1 cellular context compared by ENCODE assay signal in the genomic region with DNA sequence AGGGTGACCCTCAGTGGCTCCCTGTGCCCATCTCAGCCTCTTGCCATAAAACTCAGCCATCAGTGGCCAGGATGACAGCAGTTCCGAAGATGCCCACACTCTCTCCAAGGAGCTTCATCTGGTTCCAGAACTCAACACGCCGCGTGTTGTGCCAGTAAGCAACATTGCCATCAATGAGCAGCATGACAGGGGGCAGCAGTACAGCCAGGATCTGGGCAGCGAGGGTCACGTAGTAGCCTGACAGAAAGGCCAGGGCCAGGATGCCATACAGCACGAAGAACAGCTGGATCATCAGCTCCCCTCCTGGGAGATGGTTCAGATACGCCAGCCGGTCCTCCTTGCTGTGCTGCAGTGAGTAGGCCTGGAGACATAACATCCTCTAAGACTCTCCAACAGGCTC.
TF ChIP-seq lines count a peak whose summit lies in the region.

No MANE protein-coding gene starts in this region.

TF ChIP-seq in HepG2, 621 proteins besides CTCF, POLR2A, EP300 and RAD21:
- TF ChIP-seq, protein P1, sequence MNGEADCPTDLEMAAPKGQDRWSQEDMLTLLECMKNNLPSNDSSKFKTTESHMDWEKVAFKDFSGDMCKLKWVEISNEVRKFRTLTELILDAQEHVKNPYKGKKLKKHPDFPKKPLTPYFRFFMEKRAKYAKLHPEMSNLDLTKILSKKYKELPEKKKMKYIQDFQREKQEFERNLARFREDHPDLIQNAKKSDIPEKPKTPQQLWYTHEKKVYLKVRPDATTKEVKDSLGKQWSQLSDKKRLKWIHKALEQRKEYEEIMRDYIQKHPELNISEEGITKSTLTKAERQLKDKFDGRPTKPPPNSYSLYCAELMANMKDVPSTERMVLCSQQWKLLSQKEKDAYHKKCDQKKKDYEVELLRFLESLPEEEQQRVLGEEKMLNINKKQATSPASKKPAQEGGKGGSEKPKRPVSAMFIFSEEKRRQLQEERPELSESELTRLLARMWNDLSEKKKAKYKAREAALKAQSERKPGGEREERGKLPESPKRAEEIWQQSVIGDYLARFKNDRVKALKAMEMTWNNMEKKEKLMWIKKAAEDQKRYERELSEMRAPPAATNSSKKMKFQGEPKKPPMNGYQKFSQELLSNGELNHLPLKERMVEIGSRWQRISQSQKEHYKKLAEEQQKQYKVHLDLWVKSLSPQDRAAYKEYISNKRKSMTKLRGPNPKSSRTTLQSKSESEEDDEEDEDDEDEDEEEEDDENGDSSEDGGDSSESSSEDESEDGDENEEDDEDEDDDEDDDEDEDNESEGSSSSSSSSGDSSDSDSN (CRISPR knock-in tag; IDR thresholded peaks at IDR 0.05) = no peak
- TF ChIP-seq ZNF225 (CRISPR knock-in tag; IDR thresholded peaks at IDR 0.05) (no peak), ZMAT3 (CRISPR knock-in tag; conservative IDR thresholded peaks at IDR 0.05) (no peak), ZBTB1 (CRISPR knock-in tag; IDR thresholded peaks at IDR 0.05; ENCODE audit: borderline replicate concordance) (no peak), HNRNPH1 (optimal IDR thresholded peaks at IDR 0.05; ENCODE audit: low read depth, low read length) (no peak), ZNF549 (CRISPR knock-in tag; IDR thresholded peaks at IDR 0.05) (no peak), CHD4 (IDR thresholded peaks at IDR 0.05; ENCODE audit: borderline replicate concordance, low read length) (no peak), NBN (conservative IDR thresholded peaks at IDR 0.05) (no peak), ZNF660 (CRISPR knock-in tag; IDR thresholded peaks at IDR 0.05; ENCODE audit: borderline replicate concordance, low read depth) (no peak), NR3C1 (CRISPR knock-in tag; IDR thresholded peaks at IDR 0.05) (no peak), CBX5 (CRISPR knock-in tag; IDR thresholded peaks at IDR 0.05; ENCODE audit: borderline replicate concordance) (no peak), SOX5 (CRISPR knock-in tag; IDR thresholded peaks at IDR 0.05; ENCODE audit: borderline replicate concordance) (no peak), ZSCAN30 (CRISPR knock-in tag; IDR thresholded peaks at IDR 0.05) (no peak)
- TF ChIP-seq, protein P2, sequence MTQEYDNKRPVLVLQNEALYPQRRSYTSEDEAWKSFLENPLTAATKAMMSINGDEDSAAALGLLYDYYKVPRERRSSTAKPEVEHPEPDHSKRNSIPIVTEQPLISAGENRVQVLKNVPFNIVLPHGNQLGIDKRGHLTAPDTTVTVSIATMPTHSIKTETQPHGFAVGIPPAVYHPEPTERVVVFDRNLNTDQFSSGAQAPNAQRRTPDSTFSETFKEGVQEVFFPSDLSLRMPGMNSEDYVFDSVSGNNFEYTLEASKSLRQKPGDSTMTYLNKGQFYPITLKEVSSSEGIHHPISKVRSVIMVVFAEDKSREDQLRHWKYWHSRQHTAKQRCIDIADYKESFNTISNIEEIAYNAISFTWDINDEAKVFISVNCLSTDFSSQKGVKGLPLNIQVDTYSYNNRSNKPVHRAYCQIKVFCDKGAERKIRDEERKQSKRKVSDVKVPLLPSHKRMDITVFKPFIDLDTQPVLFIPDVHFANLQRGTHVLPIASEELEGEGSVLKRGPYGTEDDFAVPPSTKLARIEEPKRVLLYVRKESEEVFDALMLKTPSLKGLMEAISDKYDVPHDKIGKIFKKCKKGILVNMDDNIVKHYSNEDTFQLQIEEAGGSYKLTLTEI (CRISPR knock-in tag; conservative IDR thresholded peaks at IDR 0.05) = no peak
- TF ChIP-seq, protein P3, sequence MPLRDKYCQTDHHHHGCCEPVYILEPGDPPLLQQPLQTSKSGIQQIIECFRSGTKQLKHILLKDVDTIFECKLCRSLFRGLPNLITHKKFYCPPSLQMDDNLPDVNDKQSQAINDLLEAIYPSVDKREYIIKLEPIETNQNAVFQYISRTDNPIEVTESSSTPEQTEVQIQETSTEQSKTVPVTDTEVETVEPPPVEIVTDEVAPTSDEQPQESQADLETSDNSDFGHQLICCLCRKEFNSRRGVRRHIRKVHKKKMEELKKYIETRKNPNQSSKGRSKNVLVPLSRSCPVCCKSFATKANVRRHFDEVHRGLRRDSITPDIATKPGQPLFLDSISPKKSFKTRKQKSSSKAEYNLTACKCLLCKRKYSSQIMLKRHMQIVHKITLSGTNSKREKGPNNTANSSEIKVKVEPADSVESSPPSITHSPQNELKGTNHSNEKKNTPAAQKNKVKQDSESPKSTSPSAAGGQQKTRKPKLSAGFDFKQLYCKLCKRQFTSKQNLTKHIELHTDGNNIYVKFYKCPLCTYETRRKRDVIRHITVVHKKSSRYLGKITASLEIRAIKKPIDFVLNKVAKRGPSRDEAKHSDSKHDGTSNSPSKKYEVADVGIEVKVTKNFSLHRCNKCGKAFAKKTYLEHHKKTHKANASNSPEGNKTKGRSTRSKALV (CRISPR knock-in tag; IDR thresholded peaks at IDR 0.05) = no peak
- TF ChIP-seq, protein P4, sequence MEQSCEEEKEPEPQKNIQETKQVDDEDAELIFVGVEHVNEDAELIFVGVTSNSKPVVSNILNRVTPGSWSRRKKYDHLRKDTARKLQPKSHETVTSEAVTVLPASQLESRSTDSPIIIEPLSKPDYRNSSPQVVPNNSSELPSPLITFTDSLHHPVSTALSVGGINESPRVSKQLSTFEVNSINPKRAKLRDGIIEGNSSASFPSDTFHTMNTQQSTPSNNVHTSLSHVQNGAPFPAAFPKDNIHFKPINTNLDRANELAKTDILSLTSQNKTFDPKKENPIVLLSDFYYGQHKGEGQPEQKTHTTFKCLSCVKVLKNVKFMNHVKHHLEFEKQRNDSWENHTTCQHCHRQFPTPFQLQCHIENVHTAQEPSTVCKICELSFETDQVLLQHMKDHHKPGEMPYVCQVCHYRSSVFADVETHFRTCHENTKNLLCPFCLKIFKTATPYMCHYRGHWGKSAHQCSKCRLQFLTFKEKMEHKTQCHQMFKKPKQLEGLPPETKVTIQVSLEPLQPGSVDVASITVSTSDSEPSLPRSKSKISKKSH (CRISPR knock-in tag; IDR thresholded peaks at IDR 0.05; ENCODE audit: borderline replicate concordance) = no peak
- TF ChIP-seq, protein P5, sequence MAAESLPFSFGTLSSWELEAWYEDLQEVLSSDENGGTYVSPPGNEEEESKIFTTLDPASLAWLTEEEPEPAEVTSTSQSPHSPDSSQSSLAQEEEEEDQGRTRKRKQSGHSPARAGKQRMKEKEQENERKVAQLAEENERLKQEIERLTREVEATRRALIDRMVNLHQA (CRISPR knock-in tag; IDR thresholded peaks at IDR 0.05) = no peak
